ENCODE assay signal across 30 cellular contexts in the genomic region with DNA sequence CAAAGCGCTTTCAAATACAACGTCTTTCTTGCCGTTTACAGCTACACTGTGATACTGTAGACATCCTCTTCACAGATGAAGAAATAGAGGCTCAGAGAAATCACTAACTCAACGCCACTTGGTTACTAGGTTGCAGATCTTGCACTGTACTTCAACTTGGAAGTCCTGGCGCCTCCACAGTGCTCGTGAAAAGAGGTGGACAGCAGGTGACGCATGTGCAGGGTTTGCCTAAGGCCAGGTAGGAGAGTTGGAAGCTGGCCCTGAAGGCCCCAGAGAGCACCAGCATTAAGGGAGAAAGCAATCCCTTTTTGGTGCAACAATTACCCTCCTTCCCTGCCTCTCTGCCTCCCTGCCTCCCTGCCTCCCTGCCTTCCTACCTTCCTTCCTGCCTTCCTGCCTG. TPM values are rescaled to one million over a fixed set of nuclear protein-coding genes. Genes with fewer than 3 reads are reported as not detected.
"Had no signal": no experiment of that assay in that cellular context is flagged by ENCODE, and none has a peak within 500 bp of the region (broad histone marks: within the 10 kb centered on the region; RNA-seq: fewer than 3 reads in every experiment).

No MANE protein-coding gene starts in this region.

- H3K9me3 ChIP-seq: neutrophil, ovary, prostate gland, upper lobe of left lung had no signal

- H3K27me3 ChIP-seq: hepatocyte, ovary, upper lobe of left lung had no signal

- FAIRE-seq: colon, frontal cortex, keratinocyte had no signal

- H3K27ac ChIP-seq: hepatocyte, neutrophil had no signal

- H3K4me3 Mint-ChIP-seq: activated naive CD8-positive, alpha-beta T cell; naive thymus-derived CD4-positive, alpha-beta T cell; stimulated activated memory B cell treated with anti-CD40 and anti-IgM and Interleukin-4, amounts not matched to agents 10 μg/mL and 1 μg/mL and 100 μg/mL, for 72 hours; stimulated activated naive CD8-positive, alpha-beta T cell treated with anti-CD3 and anti-CD28 coated beads, Interleukin-15, amount 100 ng/mL, for 72 hours had no signal

- DNase-seq: activated CD4-positive, alpha-beta T cell treated with anti-CD3 and anti-CD28 coated beads for 48 hours; activated CD4-positive, alpha-beta T cell treated with anti-CD3 and anti-CD28 coated beads, Interleukin-2, amount 50 U/mL, for 48 hours; activated CD8-positive, alpha-beta memory T cell treated with anti-CD3 and anti-CD28 coated beads for 24 hours; activated effector memory CD4-positive, alpha-beta T cell treated with Interleukin-2 at 50 U/mL for 16 hours; activated naive CD4-positive, alpha-beta T cell treated with Interleukin-2 at 50 U/mL for 16 hours; effector CD8-positive, alpha-beta T cell; left cardiac atrium; midbrain; naive thymus-derived CD4-positive, alpha-beta T cell; retina; stimulated activated CD4-positive, alpha-beta T cell treated with anti-CD3 and anti-CD28 coated beads, Interleukin-1b, Interleukin-23, amount 100 ng/mL, for 48 hours; stimulated activated CD4-positive, alpha-beta T cell treated with anti-CD3 and anti-CD28 coated beads, Interleukin-4, amount 100 ng/mL, for 4 hours; stimulated activated CD8-positive, alpha-beta memory T cell treated with anti-CD3 and anti-CD28 coated beads, Interleukin-4, amount 100 ng/mL, for 48 hours; stimulated activated naive CD8-positive, alpha-beta T cell treated with anti-CD3 and anti-CD28 coated beads, Interleukin-15, amount 100 ng/mL, for 72 hours; substantia nigra; T1000; WERI-Rb-1 had no signal

- H3K4me2 ChIP-seq: smooth muscle cell had no signal

- ATAC-seq: activated CD4-positive, CD25-positive, alpha-beta regulatory T cell treated with anti-CD3 and anti-CD28 coated beads, Interleukin-2, amount 50 U/mL, for 24 hours; naive thymus-derived CD4-positive, alpha-beta T cell; stimulated activated memory B cell treated with anti-CD40 and anti-IgM and Interleukin-4, amounts not matched to agents 10 μg/mL and 1 μg/mL and 100 μg/mL, for 72 hours; stimulated activated naive CD8-positive, alpha-beta T cell treated with anti-CD3 and anti-CD28 coated beads, Interleukin-15, amount 100 ng/mL, for 72 hours had no signal

- H3K4me3 ChIP-seq: hepatocyte, ovary, prostate gland, smooth muscle cell, upper lobe of left lung had no signal

- H3K4me1 Mint-ChIP-seq: stimulated activated naive CD8-positive, alpha-beta T cell treated with anti-CD3 and anti-CD28 coated beads, Interleukin-15, amount 100 ng/mL, for 72 hours had no signal

- H3K36me3 ChIP-seq: neutrophil, ovary, prostate gland, upper lobe of left lung, WERI-Rb-1 had no signal

- H2AFZ ChIP-seq: hepatocyte had no signal

- H3K36me3 Mint-ChIP-seq: activated naive CD8-positive, alpha-beta T cell; naive thymus-derived CD4-positive, alpha-beta T cell; stimulated activated memory B cell treated with anti-CD40 and anti-IgM and Interleukin-4, amounts not matched to agents 10 μg/mL and 1 μg/mL and 100 μg/mL, for 72 hours had no signal

- H3K9me3 Mint-ChIP-seq: naive thymus-derived CD4-positive, alpha-beta T cell; stimulated activated memory B cell treated with anti-CD40 and anti-IgM and Interleukin-4, amounts not matched to agents 10 μg/mL and 1 μg/mL and 100 μg/mL, for 72 hours; stimulated activated naive CD8-positive, alpha-beta T cell treated with anti-CD3 and anti-CD28 coated beads, Interleukin-15, amount 100 ng/mL, for 72 hours had no signal

- H3K4me1 ChIP-seq: prostate gland had no signal

- H3K79me2 ChIP-seq: hepatocyte had no signal

- H3K27ac Mint-ChIP-seq: activated naive CD8-positive, alpha-beta T cell; naive thymus-derived CD4-positive, alpha-beta T cell; stimulated activated memory B cell treated with anti-CD40 and anti-IgM and Interleukin-4, amounts not matched to agents 10 μg/mL and 1 μg/mL and 100 μg/mL, for 72 hours; stimulated activated naive CD8-positive, alpha-beta T cell treated with anti-CD3 and anti-CD28 coated beads, Interleukin-15, amount 100 ng/mL, for 72 hours had no signal

RNA-seq across cellular contexts. Expression of a gene that starts 22.8 kb away (rescaled TPM):
- total RNA-seq: T-helper 1 cell treated with Interleukin-12 subunit alpha and Interleukin-12 subunit beta and Interleukin-4 antibody, amounts not matched to agents 30 ng/mL and 1 ng/mL, for 36 hours had no signal
